Comparison of ENCODE assay signal across 8 cellular contexts in genomic region chr11:46238078-46238966, GRCh38. TPM values are rescaled to one million over a fixed set of nuclear protein-coding genes. Genes with fewer than 3 reads are reported as not detected.
A peak's percentile ranks its signal among the peaks of the same experiment; 100 is the strongest.
DNase-seq lines count a peak whose midpoint lies in the region; ATAC-seq, FAIRE-seq and TF ChIP-seq lines count a peak whose summit lies in the region.

No MANE protein-coding gene starts in this region.

- peak; percentile 60 to 77 for DNase-seq in A549 (ENCODE audit: low read depth in 1 of 2, low spot score in 1 of 2)
- DNase-seq in H7 = peak; percentile 90
- peak; percentile 33 for DNase-seq in SK-N-DZ (ENCODE audit: low spot score)
- peak; percentile 72 for DNase-seq in activated naive CD4-positive, alpha-beta T cell treated with anti-CD3 and anti-CD28 coated beads, Interleukin-2, amount 10 ng/mL, durations not matched to agents 7 days and 5 days
- DNase-seq in Right ventricle myocardium superior = peak; percentile 85
- peak; percentile 70 to 72 for DNase-seq in uterus
- DNase-seq in NCI-H510A treated with DMSO at 0.1 percent for 48 hours (lab: John Stamatoyannopoulos, UW) = no peak

- CTCF ChIA-PET in A549 (lab: Yijun Ruan, JAX) = interaction anchor here (0.7 to 17.1 kb wide), 37 partner anchors 7 to 343 kb away, joined by 3 to 872 read pairs (median 6); partner anchors contain the start of gene CREB3L1
- CTCF ChIA-PET in activated naive CD4-positive, alpha-beta T cell treated with anti-CD3 and anti-CD28 coated beads, Interleukin-2, amount 10 ng/mL, durations not matched to agents 7 days and 5 days (lab: Charles Lee) = interaction anchor here (0.8 to 9.4 kb wide), 20 partner anchors 9 to 273 kb away, joined by 3 to 294 read pairs (median 6); partner anchors contain the start of gene DGKZ

- TF ChIP-seq RAD21 in A549 (conservative IDR thresholded peaks at IDR 0.05 in 1 of 2, IDR thresholded peaks at IDR 0.05 in 1 of 2) = no peak

- H3K36me3 ChIP-seq in H7 (replicated peaks; ENCODE audit: control insufficient read depth, insufficient read depth, low read length) = no peaks in the 10 kb centered on the region
- no peaks in the 10 kb centered on the region for H3K36me3 ChIP-seq in parathyroid adenoma (ENCODE audit: control insufficient read depth, insufficient read depth, low read length)
- H3K36me3 ChIP-seq in uterus = no peaks in the 10 kb centered on the region

- peak overlapping the region; percentile 53 for H3K4me3 ChIP-seq in A549
- H3K4me3 ChIP-seq in H7 (ENCODE audit: insufficient read depth, low read depth, low read length) = peak overlapping the region; percentile 46
- H3K4me3 ChIP-seq in parathyroid adenoma (ENCODE audit: low read depth, low read length) = peak overlapping the region; percentile 47
- peak overlapping the region; percentile 24 to 52 for H3K4me3 ChIP-seq in uterus

- H3K4me2 ChIP-seq in A549 (peak overlapping the region; percentile 97), parathyroid adenoma (ENCODE audit: low read length) (peak overlapping the region; percentile 83)

- no peak; the same call in 1 of the 2 replicates for TF ChIP-seq POLR2A in A549 (IDR thresholded peaks at IDR 0.05; ENCODE audit: low read length)
- peak; percentile 19 to 34 for TF ChIP-seq POLR2A in uterus (IDR thresholded peaks at IDR 0.05)

- no peak for FAIRE-seq in A549 (lab: Jason Lieb, UNC)

- peaks cover 31% of the 10 kb centered on the region for H3K4me1 ChIP-seq in A549
- H3K4me1 ChIP-seq in parathyroid adenoma = peaks cover 3% of the 10 kb centered on the region
- no peaks in the 10 kb centered on the region for H3K4me1 ChIP-seq in uterus

- WGBS in A549 (ENCODE audit: missing lambda C conversion rate) = 2% methylated on average over 21 of the region's 70 CpGs

- H3K9ac ChIP-seq in parathyroid adenoma = no peak overlapping the region

- TF ChIP-seq EP300 in A549 (IDR thresholded peaks at IDR 0.05) = no peak

- POLR2A ChIA-PET in A549 (lab: Yijun Ruan, JAX) = interaction anchor here (0.6 to 3.3 kb wide), 7 partner anchors 10 to 118 kb away, joined by 3 to 16 read pairs (median 5); partner anchors contain the start of gene PHF21A

- H3K9me3 ChIP-seq in A549 (peaks cover 6% of the 10 kb centered on the region; the same call in 1 of the 3 replicates), parathyroid adenoma (ENCODE audit: control insufficient read depth, low read length) (no peaks in the 10 kb centered on the region), uterus (no peaks in the 10 kb centered on the region)

- H3K27me3 ChIP-seq in H7 (ENCODE audit: control insufficient read depth, insufficient read depth, low read length) (peaks cover 17% of the 10 kb centered on the region), parathyroid adenoma (ENCODE audit: control insufficient read depth, insufficient read depth, low read length) (no peaks in the 10 kb centered on the region), uterus (no peaks in the 10 kb centered on the region)

- ATAC-seq in A549 (peak; percentile 59 to 60), Right ventricle myocardium superior (ENCODE audit: poor library complexity) (peak; percentile 78)

- H2AFZ ChIP-seq in parathyroid adenoma = peak overlapping the region; percentile 89

- intact Hi-C loops in Right ventricle myocardium superior (cut with DNase I) = loop anchor here (10.0 kb wide), 1 partner anchor 114 kb away; the partner anchor contains the start of gene PHF21A
- intact Hi-C loops in uterus (cut with DNase I; ENCODE audit: low total_unique reads) = loop anchor here (2.0 kb wide), 1 partner anchor 70 kb away; no protein-coding TSS in a partner anchor

- peaks cover 49% of the 10 kb centered on the region for H3K27me3 Mint-ChIP-seq in activated naive CD4-positive, alpha-beta T cell treated with anti-CD3 and anti-CD28 coated beads, Interleukin-2, amount 10 ng/mL, durations not matched to agents 7 days and 5 days

- no peak overlapping the region for H3K27ac Mint-ChIP-seq in activated naive CD4-positive, alpha-beta T cell treated with anti-CD3 and anti-CD28 coated beads, Interleukin-2, amount 10 ng/mL, durations not matched to agents 7 days and 5 days

- TF ChIP-seq CTCF in A549 (IDR thresholded peaks at IDR 0.05) (no peak), parathyroid adenoma (IDR thresholded peaks at IDR 0.05) (no peak), uterus (IDR thresholded peaks at IDR 0.05) (peak in 3 of 4 experiments; percentile 24 to 46 (median 42))

- H3K27ac ChIP-seq in A549 (peak overlapping the region; percentile 78 to 89), parathyroid adenoma (peak overlapping the region; percentile 74), uterus (peak overlapping the region; percentile 84 to 89)

- H3K9me3 Mint-ChIP-seq in activated naive CD4-positive, alpha-beta T cell treated with anti-CD3 and anti-CD28 coated beads, Interleukin-2, amount 10 ng/mL, durations not matched to agents 7 days and 5 days = no peaks in the 10 kb centered on the region

- H3K4me3 Mint-ChIP-seq in activated naive CD4-positive, alpha-beta T cell treated with anti-CD3 and anti-CD28 coated beads, Interleukin-2, amount 10 ng/mL, durations not matched to agents 7 days and 5 days = peak overlapping the region; percentile 58

- H3K4me1 Mint-ChIP-seq in activated naive CD4-positive, alpha-beta T cell treated with anti-CD3 and anti-CD28 coated beads, Interleukin-2, amount 10 ng/mL, durations not matched to agents 7 days and 5 days = peaks cover 44% of the 10 kb centered on the region

- H3K79me2 ChIP-seq in parathyroid adenoma = no peaks in the 10 kb centered on the region

- H3K36me3 Mint-ChIP-seq in activated naive CD4-positive, alpha-beta T cell treated with anti-CD3 and anti-CD28 coated beads, Interleukin-2, amount 10 ng/mL, durations not matched to agents 7 days and 5 days = no peaks in the 10 kb centered on the region

TF ChIP-seq in A549, 52 proteins besides CTCF, POLR2A, EP300 and RAD21 (continues in another document):
- peak; percentile 31; the same call in 1 of the 2 replicates for TF ChIP-seq TP53 (CRISPR knock-in tag; IDR thresholded peaks at IDR 0.05)
- no peak for TF ChIP-seq ESRRA (IDR thresholded peaks at IDR 0.05; ENCODE audit: borderline replicate concordance, low read length)
- peak; percentile 97 for TF ChIP-seq KDM1A (IDR thresholded peaks at IDR 0.05; ENCODE audit: low read depth)
- TF ChIP-seq TFCP2L1 (CRISPR knock-in tag; IDR thresholded peaks at IDR 0.05) = no peak
- no peak for TF ChIP-seq HOXA7 (CRISPR knock-in tag; IDR thresholded peaks at IDR 0.05)
- no peak for TF ChIP-seq FOXS1 (CRISPR knock-in tag; IDR thresholded peaks at IDR 0.05)
- TF ChIP-seq PBX3 (IDR thresholded peaks at IDR 0.05) = no peak
- peak; percentile 49 for TF ChIP-seq NPAS2 (CRISPR knock-in tag; IDR thresholded peaks at IDR 0.05; ENCODE audit: borderline replicate concordance)
- peak; percentile 58 for TF ChIP-seq MAX (IDR thresholded peaks at IDR 0.05)
- TF ChIP-seq HOXB5 (CRISPR knock-in tag; IDR thresholded peaks at IDR 0.05) = peak; percentile 70; the same call in 1 of the 2 replicates
- TF ChIP-seq JUNB (IDR thresholded peaks at IDR 0.05) = no peak
- TF ChIP-seq ZFP36 (IDR thresholded peaks at IDR 0.05; ENCODE audit: borderline replicate concordance, partially characterized antibody) = peak; percentile 93
- TF ChIP-seq SREBF2 (IDR thresholded peaks at IDR 0.05) = no peak
- 0 out of 2 replicates have a peak, but pooled peaks have one; percentile 79 for TF ChIP-seq HDAC2 (IDR thresholded peaks at IDR 0.05)
- no peak for TF ChIP-seq CEBPB (IDR thresholded peaks at IDR 0.05)
- TF ChIP-seq E2F6 (IDR thresholded peaks at IDR 0.05; ENCODE audit: borderline replicate concordance, low read depth) = peak; percentile 60; the same call in 1 of the 2 replicates
- TF ChIP-seq MYC (IDR thresholded peaks at IDR 0.05; ENCODE audit: borderline replicate concordance, low read length) = no peak
- TF ChIP-seq FOSL2 (IDR thresholded peaks at IDR 0.05) = no peak
- TF ChIP-seq FOSL2 (CRISPR knock-in tag; IDR thresholded peaks at IDR 0.05) = no peak; the same call in 1 of the 2 replicates
- TF ChIP-seq CBX8 (IDR thresholded peaks at IDR 0.05) = no peak
- TF ChIP-seq PHF8 (IDR thresholded peaks at IDR 0.05; ENCODE audit: borderline replicate concordance, low read depth) = peak; percentile 40; the same call in 1 of the 2 replicates
- TF ChIP-seq SMC3 (IDR thresholded peaks at IDR 0.05) = no peak; the same call in 1 of the 3 replicates

RNA-seq across cellular contexts. Expression of gene CREB3L1, which starts 39.1 kb away (rescaled TPM):
- polyA plus RNA-seq in A549 (2011; rRNA removed) = 0.48 and 0.61 TPM in 2 replicates
- polyA plus RNA-seq in A549 (2012; cell fraction: cytosol; rRNA removed) = 0.24 and 0.45 TPM in 2 replicates
- 0.56 and 0.86 TPM in 2 replicates for polyA plus RNA-seq in A549 (2012; cell fraction: nucleus; rRNA removed)
- polyA plus RNA-seq in A549 (2017; fragmentation: RNase III; extraction: RNeasy Plus Mini Kit Qiagen cat#74134 plus additional on column Dnase treatment) = 2.1 to 2.7 TPM (median 2.3 TPM) in 3 replicates
- polyA minus RNA-seq in A549 (2011; rRNA and poly(A)+ RNA removed) = 1.3 and 1.7 TPM in 2 replicates
- total RNA-seq in H7 (2014; rRNA removed; shearing (Covaris generic)) = 1.6 and 5.0 TPM in 2 replicates
- polyA plus RNA-seq in SK-N-DZ (2014; cell fraction: cytosol; rRNA removed) = 0.21 TPM in 1 of 2 replicates, not detected in the other
- polyA plus RNA-seq in SK-N-DZ (2014; cell fraction: nucleus; rRNA removed) = not detected in 2 replicates
- total RNA-seq in Right ventricle myocardium superior = 69.2 TPM
- 10 to 100 TPM in 2 of 4 donors, 1 to 10 TPM in 1, not detected in 1; 2.0 to 20.8 (median 14.8) TPM for total RNA-seq in uterus

Comparison
In these comparisons a context has a peak if more than half of its experiments do, and no peak if none do; other contexts are left out.
1. CTCF ChIP-seq: peak in uterus (3 of 4); none in A549 (single experiment) and parathyroid adenoma (single experiment).
2. Peak in every context shown above with its lines, with median percentiles within 50 percentile points of each other: H3K27ac ChIP-seq and H3K4me3 ChIP-seq.